In the genomic region with DNA sequence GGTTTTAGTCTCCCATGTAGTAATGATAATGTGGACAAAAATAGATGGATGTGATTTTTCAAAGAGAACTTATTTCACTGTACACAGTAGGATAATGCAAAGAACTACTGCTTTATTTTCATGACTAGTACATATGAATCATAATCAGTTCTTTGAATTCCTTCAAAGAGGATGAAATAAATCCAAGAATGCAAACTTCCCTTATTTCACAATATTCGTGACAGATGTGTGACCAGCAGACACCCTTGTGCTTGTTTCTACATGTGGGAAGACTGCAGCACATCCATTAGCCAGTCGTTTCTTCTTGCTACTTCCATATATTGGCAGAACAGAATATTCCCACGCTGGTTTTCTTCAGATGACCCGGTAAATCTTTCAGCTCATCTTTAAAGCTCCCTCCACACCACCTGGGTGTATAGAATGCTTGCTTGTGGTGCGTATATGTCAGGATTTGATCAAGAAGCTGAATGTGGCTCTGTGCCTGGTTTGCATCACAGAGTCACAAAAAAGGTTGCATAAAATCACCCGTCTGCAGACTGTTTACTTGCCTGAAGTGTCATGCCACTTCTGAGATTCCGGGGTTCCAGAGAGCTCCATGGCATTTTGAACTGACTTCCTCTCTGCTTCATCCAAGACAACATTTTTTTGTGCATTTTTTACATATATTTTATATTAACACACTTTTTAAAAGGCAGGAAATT, we compare ENCODE assay signal across 17 cellular contexts. TPM values are rescaled to one million over a fixed set of nuclear protein-coding genes. Genes with fewer than 3 reads are reported as not detected.
DNase-seq lines count a peak whose midpoint lies in the region; FAIRE-seq and TF ChIP-seq lines count a peak whose summit lies in the region.
"Had no signal": no experiment of that assay in that cellular context is flagged by ENCODE, and none has a peak within 500 bp of the region (broad histone marks: within the 10 kb centered on the region; RNA-seq: fewer than 3 reads in every experiment).

No MANE protein-coding gene starts in this region.

- BruUV-seq in PC-9 (replicated peaks; lab: Mats Ljungman, UMichigan): no TSS peak

- no peak overlapping the region for H3K9ac ChIP-seq in neural progenitor cell

- peaks cover 23% of the 10 kb centered on the region for H3K4me1 Mint-ChIP-seq in neural progenitor cell
- H3K4me1 Mint-ChIP-seq: activated CD8-positive, alpha-beta memory T cell treated with anti-CD3 and anti-CD28 coated beads, Interleukin-2, amount 10 ng/mL, durations not matched to agents 7 days and 5 days; naive thymus-derived CD8-positive, alpha-beta T cell had no signal

- H3K27ac ChIP-seq in PC-9 (no peak overlapping the region), epithelial cell of prostate (peak overlapping the region; percentile 67), neural progenitor cell (no peak overlapping the region)
- H3K27ac ChIP-seq: gastroesophageal sphincter, right lobe of liver, VCaP had no signal

- intact Hi-C loops in PC-9 (cut with micrococcal nuclease; ENCODE audit: unreplicated experiment): no loop called here

- H3K4me3 ChIP-seq in PC-9 (no peak overlapping the region), neural progenitor cell (no peak overlapping the region)
- H3K4me3 ChIP-seq: gastroesophageal sphincter, right lobe of liver had no signal

- POLR2A ChIA-PET in PC-9 (lab: Charles Lee; ENCODE audit: unreplicated experiment): no interaction called here

- H3K27me3 ChIP-seq in PC-9 (ENCODE audit: insufficient read depth, low read depth) (no peaks in the 10 kb centered on the region), neural progenitor cell (no peaks in the 10 kb centered on the region)
- H3K27me3 ChIP-seq: gastroesophageal sphincter, right lobe of liver had no signal

- no peaks in the 10 kb centered on the region for H3K9me2 ChIP-seq in PC-9 (ENCODE audit: insufficient read depth)

- H3F3A ChIP-seq in PC-9 (ENCODE audit: insufficient read depth, low read depth) (no peaks in the 10 kb centered on the region), neural progenitor cell (ENCODE audit: low read depth) (peaks cover 3% of the 10 kb centered on the region)

- H3K9me3 ChIP-seq in PC-9 (ENCODE audit: insufficient read depth, low read depth) (no peaks in the 10 kb centered on the region), neural progenitor cell (ENCODE audit: low read depth) (no peaks in the 10 kb centered on the region)
- H3K9me3 ChIP-seq: gastroesophageal sphincter, right lobe of liver had no signal

- no peak overlapping the region for H3K4me3 Mint-ChIP-seq in neural progenitor cell
- H3K4me3 Mint-ChIP-seq: activated CD8-positive, alpha-beta memory T cell treated with anti-CD3 and anti-CD28 coated beads, Interleukin-2, amount 10 ng/mL, durations not matched to agents 7 days and 5 days; activated naive CD4-positive, alpha-beta T cell treated with anti-CD3 and anti-CD28 coated beads for 36 hours; naive thymus-derived CD8-positive, alpha-beta T cell had no signal

- CTCF ChIA-PET in PC-9 (lab: Charles Lee): no interaction called here

- TF ChIP-seq CTCF in PC-9 (conservative IDR thresholded peaks at IDR 0.05) (no peak), neural progenitor cell (IDR thresholded peaks at IDR 0.05) (no peak)

- no peaks in the 10 kb centered on the region for H3K36me3 Mint-ChIP-seq in neural progenitor cell
- H3K36me3 Mint-ChIP-seq: activated CD8-positive, alpha-beta memory T cell treated with anti-CD3 and anti-CD28 coated beads, Interleukin-2, amount 10 ng/mL, durations not matched to agents 7 days and 5 days; naive thymus-derived CD8-positive, alpha-beta T cell had no signal

- H3K4me1 ChIP-seq in PC-9 (replicated peaks; ENCODE audit: insufficient read depth): no peaks in the 10 kb centered on the region
- H3K4me1 ChIP-seq in neural progenitor cell: peaks cover 37% of the 10 kb centered on the region
- H3K4me1 ChIP-seq: gastroesophageal sphincter, right lobe of liver had no signal

- FAIRE-seq in GM19239 (lab: Jason Lieb, UNC): no peak

- H3K79me2 ChIP-seq in PC-9 (ENCODE audit: low read depth): no peaks in the 10 kb centered on the region
- H3K79me2 ChIP-seq in neural progenitor cell (ENCODE audit: low read depth): no peaks in the 10 kb centered on the region

- H2AFZ ChIP-seq in PC-9 (peak overlapping the region; percentile 50; the same call in 1 of the 2 replicates), neural progenitor cell (replicated peaks) (peak overlapping the region; percentile 85)

- H3K9me3 Mint-ChIP-seq in neural progenitor cell: no peaks in the 10 kb centered on the region
- H3K9me3 Mint-ChIP-seq: activated naive CD4-positive, alpha-beta T cell treated with anti-CD3 and anti-CD28 coated beads for 36 hours had no signal

- peak; percentile 83 for DNase-seq in EH (ENCODE audit: low read depth)
- DNase-seq in PC-9: no peak
- DNase-seq in epithelial cell of prostate (ENCODE audit: low read depth, low spot score): peak; percentile 87
- DNase-seq in neural progenitor cell (ENCODE audit: low spot score): no peak
- DNase-seq in activated effector memory CD4-positive, alpha-beta T cell treated with anti-CD3 and anti-CD28 coated beads, Interleukin-2, amount 50 U/mL, for 16 hours: no peak
- DNase-seq in cerebellar nuclear complex (lab: John Stamatoyannopoulos, UW): no peak
- no peak for DNase-seq in NCI-H2029 treated with DMSO at 0.1 percent for 48 hours (lab: John Stamatoyannopoulos, UW)
- no peak for DNase-seq in GM19239 (ENCODE audit: insufficient read length, low spot score)
- DNase-seq: activated CD8-positive, alpha-beta memory T cell treated with anti-CD3 and anti-CD28 coated beads, Interleukin-2, amount 10 ng/mL, durations not matched to agents 7 days and 5 days; activated naive CD4-positive, alpha-beta T cell treated with anti-CD3 and anti-CD28 coated beads for 36 hours; left cardiac atrium; naive thymus-derived CD8-positive, alpha-beta T cell; NCI-H510A; right lobe of liver; SHP77 treated with DMSO at 0.1 percent for 48 hours had no signal

- H3K27ac Mint-ChIP-seq in neural progenitor cell: no peak overlapping the region
- H3K27ac Mint-ChIP-seq: activated CD8-positive, alpha-beta memory T cell treated with anti-CD3 and anti-CD28 coated beads, Interleukin-2, amount 10 ng/mL, durations not matched to agents 7 days and 5 days; activated naive CD4-positive, alpha-beta T cell treated with anti-CD3 and anti-CD28 coated beads for 36 hours; naive thymus-derived CD8-positive, alpha-beta T cell had no signal

- H3K36me3 ChIP-seq in PC-9 (ENCODE audit: low read depth): no peaks in the 10 kb centered on the region
- no peaks in the 10 kb centered on the region for H3K36me3 ChIP-seq in neural progenitor cell
- H3K36me3 ChIP-seq: gastroesophageal sphincter, right lobe of liver had no signal

- no peak overlapping the region for H3K4me2 ChIP-seq in PC-9
- H3K4me2 ChIP-seq in neural progenitor cell: no peak overlapping the region

- H4K20me1 ChIP-seq in PC-9 (ENCODE audit: insufficient read depth) (no peaks in the 10 kb centered on the region), neural progenitor cell (ENCODE audit: low read depth) (no peaks in the 10 kb centered on the region)

- H3K27me3 Mint-ChIP-seq in neural progenitor cell (ENCODE audit: insufficient read depth, low read depth): no peaks in the 10 kb centered on the region
- H3K27me3 Mint-ChIP-seq: activated CD8-positive, alpha-beta memory T cell treated with anti-CD3 and anti-CD28 coated beads, Interleukin-2, amount 10 ng/mL, durations not matched to agents 7 days and 5 days had no signal

RNA-seq across cellular contexts. Expression of gene FAT4, which starts 47.7 kb away (rescaled TPM):
- total RNA-seq in PC-9 (2021): 4.5 and 5.5 TPM in 2 replicates
- total RNA-seq in neural progenitor cell (ENCODE audit: low replicate concordance): 7.4 and 8.5 TPM in 2 replicates
- total RNA-seq: activated CD8-positive, alpha-beta memory T cell treated with anti-CD3 and anti-CD28 coated beads, Interleukin-2, amount 10 ng/mL, durations not matched to agents 7 days and 5 days; activated naive CD4-positive, alpha-beta T cell treated with anti-CD3 and anti-CD28 coated beads for 36 hours had no signal

Comparison
In these comparisons a context has a peak if more than half of its experiments do, and no peak if none do; other contexts are left out.
1. DNase-seq: peak in EH (single experiment) and epithelial cell of prostate (single experiment); none in PC-9 (0 of 2), neural progenitor cell (single experiment), activated effector memory CD4-positive, alpha-beta T cell treated with anti-CD3 and anti-CD28 coated beads, Interleukin-2, amount 50 U/mL, for 16 hours (single experiment), cerebellar nuclear complex (0 of 2), NCI-H2029 treated with DMSO at 0.1 percent for 48 hours (single experiment) and GM19239 (single experiment).